ENCODE assay signal across 9 cellular contexts in genomic region chr13:36418022-36418805, GRCh38. TPM values are rescaled to one million over a fixed set of nuclear protein-coding genes. Genes with fewer than 3 reads are reported as not detected.
DNase-seq lines count a peak whose midpoint lies in the region; ATAC-seq and TF ChIP-seq lines count a peak whose summit lies in the region.
"Had no signal": no experiment of that assay in that cellular context is flagged by ENCODE, and none has a peak within 500 bp of the region (broad histone marks: within the 10 kb centered on the region; RNA-seq: fewer than 3 reads in every experiment).

No MANE protein-coding gene starts in this region.

- no peaks in the 10 kb centered on the region for H3K27me3 ChIP-seq in SJCRH30

- H3K9me3 ChIP-seq in SJCRH30 (replicated peaks) = peaks cover 11% of the 10 kb centered on the region

- ATAC-seq in HG03095 (IDR thresholded peaks at IDR 0.05; ENCODE audit: unreplicated experiment) = peak; percentile 77

- H3K4me3 ChIP-seq in SJCRH30 = peak overlapping the region; percentile 37
- H3K4me3 ChIP-seq in fibroblast of villous mesenchyme (ENCODE audit: low read depth, low read length) = peak overlapping the region; percentile 25

- no peak for TF ChIP-seq CTCF in fibroblast of villous mesenchyme (IDR thresholded peaks at IDR 0.05; ENCODE audit: insufficient read depth, low read depth, low read length)

- peak; percentile 7 for DNase-seq in DMS53 (lab: John Stamatoyannopoulos, UW)
- no peak for DNase-seq in DMS53 treated with DMSO at 0.1 percent for 48 hours (lab: John Stamatoyannopoulos, UW; ENCODE audit: unreplicated experiment)
- DNase-seq in SJCRH30 = peak; percentile 81 to 96
- peak; percentile 89 for DNase-seq in fibroblast of villous mesenchyme (ENCODE audit: low read depth)
- DNase-seq in globus pallidus (ENCODE audit: low spot score) = no peak
- DNase-seq in GM19238 (ENCODE audit: insufficient read length, low spot score) = no peak
- no peak for DNase-seq in activated CD4-positive, alpha-beta T cell treated with anti-CD3 and anti-CD28 coated beads, Interleukin-2, amount 50 U/mL, for 48 hours

- H3K27ac ChIP-seq in SJCRH30 = peak overlapping the region; percentile 98
- H3K27ac ChIP-seq: 22Rv1 had no signal

- peaks cover 31% of the 10 kb centered on the region for H3K4me1 ChIP-seq in SJCRH30

- no peaks in the 10 kb centered on the region for H3K36me3 ChIP-seq in SJCRH30

RNA-seq across cellular contexts. Expression of gene CCNA1, which starts 14.1 kb away (rescaled TPM):
- 2.1 and 2.6 TPM in 2 replicates for total RNA-seq in SJCRH30 (2014; rRNA removed; shearing (Covaris generic))
- total RNA-seq in fibroblast of villous mesenchyme = under 0.01 and 0.43 TPM in 2 replicates

Comparison
In these comparisons a context has a peak if more than half of its experiments do, and no peak if none do; other contexts are left out.
1. DNase-seq: peak in DMS53 (single experiment), SJCRH30 (2 of 2) and fibroblast of villous mesenchyme (single experiment); none in DMS53 treated with DMSO at 0.1 percent for 48 hours (single experiment), globus pallidus (single experiment), GM19238 (single experiment) and activated CD4-positive, alpha-beta T cell treated with anti-CD3 and anti-CD28 coated beads, Interleukin-2, amount 50 U/mL, for 48 hours (0 of 2).